8 cellular contexts compared by ENCODE assay signal in the genomic region with DNA sequence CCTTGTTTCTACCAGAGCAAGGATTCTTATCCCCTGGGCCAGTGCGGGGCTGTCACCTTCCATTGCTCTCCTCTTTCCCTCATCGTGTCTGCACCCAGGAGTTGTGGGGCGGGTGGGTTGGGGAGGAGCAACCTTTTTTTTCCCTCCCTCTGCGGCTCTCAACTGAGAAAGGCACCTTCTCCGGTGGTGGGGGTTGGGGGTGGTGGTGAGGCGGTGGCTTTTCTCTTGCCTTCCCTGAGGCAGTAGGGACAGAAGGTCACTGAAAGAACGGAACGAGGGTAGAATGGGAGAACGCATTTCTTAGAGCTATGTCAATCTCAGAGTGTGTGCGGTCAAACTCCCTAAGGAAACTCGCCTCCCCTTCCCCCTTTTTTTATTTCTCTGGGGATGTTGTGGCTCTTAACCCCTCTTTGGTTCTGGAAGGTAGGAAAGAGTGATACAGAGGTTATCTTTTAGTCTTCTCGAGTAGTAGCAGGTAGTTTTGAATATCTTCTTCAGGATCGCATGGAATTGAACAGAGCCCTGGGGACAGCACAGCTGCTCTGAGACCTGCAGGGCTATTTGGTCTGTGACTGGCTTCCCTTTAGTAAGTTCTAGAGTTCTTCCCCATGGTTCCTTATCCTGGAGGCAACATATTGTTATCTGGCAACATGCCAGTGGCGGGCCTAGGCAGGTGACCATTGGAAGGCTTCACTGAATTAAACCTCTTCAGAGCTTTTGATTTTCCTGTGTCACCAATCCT. TPM values are rescaled to one million over a fixed set of nuclear protein-coding genes. Genes with fewer than 3 reads are reported as not detected.
A peak's percentile ranks its signal among the peaks of the same experiment; 100 is the strongest.
DNase-seq lines count a peak whose midpoint lies in the region; ATAC-seq and TF ChIP-seq lines count a peak whose summit lies in the region.

No MANE protein-coding gene starts in this region.

- TF ChIP-seq CTCF in GM10248 (IDR thresholded peaks at IDR 0.05; ENCODE audit: control extremely low read depth, extremely low read depth, low read depth, missing control alignments) = no peak

- DNase-seq in GM10248 (ENCODE audit: extremely low spot score) (peak; percentile 51), NCI-H1105 treated with DMSO at 0.1 percent for 48 hours (lab: John Stamatoyannopoulos, UW) (peak; percentile 55), left lobe of liver (ENCODE audit: low spot score) (peak; percentile 57), middle frontal gyrus (ENCODE audit: extremely low spot score, low spot score) (no peak)
- DNase-seq in activated CD4-positive, CD25-positive, alpha-beta regulatory T cell treated with anti-CD3 and anti-CD28 coated beads, Interleukin-2, amount 50 U/mL, for 16 hours (ENCODE audit: low read depth, low spot score) = peak; percentile 19
- peak; percentile 44 for DNase-seq in central memory CD4-positive, alpha-beta T cell
- peak; percentile 42 for DNase-seq in stimulated activated CD4-positive, alpha-beta T cell treated with anti-CD3 and anti-CD28 coated beads, Interleukin-4, amount 100 ng/mL, for 1 hour

- POLR2A ChIA-PET in GM10248 (lab: Yijun Ruan, JAX) = interaction anchor here (2.4 kb wide), 1 partner anchor 87 kb away, joined by 9 read pairs; a partner anchor contains a TSS

- ATAC-seq in left lobe of liver (peak; percentile 35), HG03354 (IDR thresholded peaks at IDR 0.05; ENCODE audit: poor library complexity, severe bottlenecking, unreplicated experiment) (no peak)

- CTCF ChIA-PET in GM10248 (lab: Yijun Ruan, JAX) = no interaction called here

RNA-seq across cellular contexts. Expression of a gene that starts 1.0 kb away (rescaled TPM):
- 111 TPM for total RNA-seq in left lobe of liver

RNA-seq across cellular contexts. Expression of a gene that starts 55.3 kb away (rescaled TPM):
- 8.5 TPM for total RNA-seq in left lobe of liver
